In the genomic region with DNA sequence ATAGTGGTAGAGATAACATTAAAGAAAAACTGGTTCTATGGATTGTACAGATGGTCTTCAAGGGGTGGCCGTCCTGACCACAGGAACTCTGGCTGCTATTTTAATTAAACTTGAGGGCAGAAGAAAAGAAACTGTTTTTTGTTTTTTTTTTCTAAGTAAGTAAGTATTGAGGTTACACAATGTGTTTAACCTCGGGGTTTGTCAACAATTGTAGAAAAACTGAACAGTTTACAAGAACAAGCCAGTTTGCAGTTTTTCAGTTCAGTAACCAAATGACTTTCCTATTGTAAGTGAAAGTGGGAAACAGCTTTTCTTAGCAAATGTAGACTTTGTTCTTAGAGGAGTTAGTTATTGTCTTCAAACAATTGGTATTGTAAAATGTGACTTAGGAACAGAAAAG, we compare ENCODE assay signal across 11 cellular contexts.
DNase-seq lines count a peak whose midpoint lies in the region; ATAC-seq and TF ChIP-seq lines count a peak whose summit lies in the region.
"Had no signal": no experiment of that assay in that cellular context is flagged by ENCODE, and none has a peak within 500 bp of the region (broad histone marks: within the 10 kb centered on the region; RNA-seq: fewer than 3 reads in every experiment).

No MANE protein-coding gene starts in this region.

- H3K79me2 ChIP-seq in hepatocyte (no peaks in the 10 kb centered on the region), Karpas-422 (ENCODE audit: low read length) (no peaks in the 10 kb centered on the region)

- H3K9me3 ChIP-seq in hepatocyte (ENCODE audit: low read depth) (no peaks in the 10 kb centered on the region), Karpas-422 (ENCODE audit: low read length) (no peaks in the 10 kb centered on the region)

- peak; percentile 53 for ATAC-seq in GM21447 (IDR thresholded peaks at IDR 0.05; ENCODE audit: unreplicated experiment)
- ATAC-seq in HG03469 (IDR thresholded peaks at IDR 0.05; ENCODE audit: unreplicated experiment) = peak; percentile 28
- ATAC-seq: WTC11 had no signal

- no peak overlapping the region for H3K4me3 ChIP-seq in hepatocyte
- H3K4me3 ChIP-seq in Karpas-422 (ENCODE audit: low read length) = no peak overlapping the region

- DNase-seq in GM13976 (ENCODE audit: low spot score) (peak; percentile 2), hepatocyte (ENCODE audit: low spot score) (no peak), NCI-H2081 (lab: John Stamatoyannopoulos, UW) (no peak), NAMALWA (ENCODE audit: low spot score) (no peak), Karpas-422 (no peak)
- no peak for DNase-seq in activated naive CD4-positive, alpha-beta T cell treated with anti-CD3 and anti-CD28 coated beads, Interleukin-2, amount 50 U/mL, for 16 hours
- DNase-seq: activated naive CD4-positive, alpha-beta T cell; DND-41 had no signal

- in situ Hi-C loops in GM13976 (cut with MboI; ENCODE audit: low sequenced_read_pairs, unreplicated experiment) = no loop called here

- H3K4me1 ChIP-seq in hepatocyte (ENCODE audit: insufficient read depth) (peaks cover 15% of the 10 kb centered on the region), Karpas-422 (ENCODE audit: low read length) (no peaks in the 10 kb centered on the region)

- H2AFZ ChIP-seq in hepatocyte (no peak overlapping the region), Karpas-422 (ENCODE audit: low read length) (no peak overlapping the region)

- no peaks in the 10 kb centered on the region for H3K9me2 ChIP-seq in hepatocyte (replicated peaks; ENCODE audit: insufficient read depth)
- no peaks in the 10 kb centered on the region for H3K9me2 ChIP-seq in Karpas-422 (replicated peaks; ENCODE audit: insufficient read depth, low read length)

- TF ChIP-seq CTCF in GM13976 (IDR thresholded peaks at IDR 0.05; ENCODE audit: borderline replicate concordance, control extremely low read depth, extremely low read depth, insufficient read depth, missing control alignments) (no peak), hepatocyte (IDR thresholded peaks at IDR 0.05; ENCODE audit: poor library complexity) (no peak)

- peak overlapping the region; percentile 6 for H3K4me2 ChIP-seq in hepatocyte
- H3K4me2 ChIP-seq in Karpas-422 (ENCODE audit: low read depth, low read length, poor library complexity, severe bottlenecking) = no peak overlapping the region

- H3K36me3 ChIP-seq in hepatocyte (replicated peaks; ENCODE audit: insufficient read depth, low read depth) (no peaks in the 10 kb centered on the region), Karpas-422 (ENCODE audit: insufficient read depth, low read length) (no peaks in the 10 kb centered on the region)

- H3K27me3 ChIP-seq in hepatocyte = no peaks in the 10 kb centered on the region
- no peaks in the 10 kb centered on the region for H3K27me3 ChIP-seq in Karpas-422 (ENCODE audit: low read length)

- H3K9ac ChIP-seq in Karpas-422 (ENCODE audit: low read length) = no peak overlapping the region

- H3K27ac ChIP-seq in hepatocyte (no peak overlapping the region), Karpas-422 (ENCODE audit: low read length) (no peak overlapping the region)

- 30% methylated on average over 2 of the region's 2 CpGs for WGBS in hepatocyte (ENCODE audit: low lambda C conversion rate, missing lambda C conversion rate)

- no peaks in the 10 kb centered on the region for H4K20me1 ChIP-seq in hepatocyte (ENCODE audit: insufficient read depth, poor library complexity, severe bottlenecking)
- H4K20me1 ChIP-seq in Karpas-422 (ENCODE audit: insufficient read depth, low read depth, low read length) = no peaks in the 10 kb centered on the region
